In genomic region chr20:50592282-50593004, GRCh38 we compare ENCODE assay signal across 20 cellular contexts.
DNase-seq lines count a peak whose midpoint lies in the region; ATAC-seq, FAIRE-seq and TF ChIP-seq lines count a peak whose summit lies in the region.
"Had no signal": no experiment of that assay in that cellular context is flagged by ENCODE, and none has a peak within 500 bp of the region (broad histone marks: within the 10 kb centered on the region; RNA-seq: fewer than 3 reads in every experiment).

No MANE protein-coding gene starts in this region.

- peaks cover 73% of the 10 kb centered on the region for H3K36me3 ChIP-seq in K562 (ENCODE audit: control insufficient read depth, insufficient read depth, low read length)
- H3K36me3 ChIP-seq in HepG2 (replicated peaks in 1 of 2; ENCODE audit: control insufficient read depth in 1 of 2, insufficient read depth in 2 of 2, low read length in 2 of 2), result no peaks in the 10 kb centered on the region; a peak in 1 of 5 replicates

- no peaks in the 10 kb centered on the region for H3K4me1 Mint-ChIP-seq in activated CD4-positive, alpha-beta T cell treated with anti-CD3 and anti-CD28 coated beads, Interleukin-2, amount 10 ng/mL, durations not matched to agents 7 days and 5 days

- CTCF ChIA-PET in K562 (lab: Yijun Ruan, JAX; ENCODE audit: low intra/inter-chr PET ratio), result no interaction called here
- CTCF ChIA-PET in HepG2 (lab: Yijun Ruan, JAX; ENCODE audit: low intra/inter-chr PET ratio, low total read pairs), result no interaction called here
- CTCF ChIA-PET in activated CD4-positive, alpha-beta T cell treated with anti-CD3 and anti-CD28 coated beads, Interleukin-2, amount 10 ng/mL, durations not matched to agents 7 days and 5 days (lab: Charles Lee), result interaction anchor here (0.7 to 1.2 kb wide), 3 partner anchors 22 to 152 kb away, joined by 3 read pairs; no protein-coding TSS in a partner anchor

- H3K9me1 ChIP-seq in K562 (ENCODE audit: control insufficient read depth, insufficient read depth, low read length), result no peaks in the 10 kb centered on the region

- H4K20me1 ChIP-seq in K562 (replicated peaks; ENCODE audit: control insufficient read depth, insufficient read depth, low read length) (no peaks in the 10 kb centered on the region), HepG2 (ENCODE audit: insufficient read depth, low read length) (no peaks in the 10 kb centered on the region)

- H2AFZ ChIP-seq in K562 (ENCODE audit: low read depth, low read length) (no peak overlapping the region), HepG2 (ENCODE audit: low read length) (no peak overlapping the region)

- TF ChIP-seq RAD21 in K562 (CRISPR knock-in tag; conservative IDR thresholded peaks at IDR 0.05 in 1 of 2, IDR thresholded peaks at IDR 0.05 in 1 of 2) (no peak), HepG2 (CRISPR knock-in tag; IDR thresholded peaks at IDR 0.05) (no peak)

- no peak for TF ChIP-seq CTCF in K562 (IDR thresholded peaks at IDR 0.05 in 2 of 3, conservative IDR thresholded peaks at IDR 0.05 in 1 of 3; ENCODE audit: insufficient read depth in 2 of 3, low read depth in 1 of 3, low read length in 3 of 3)
- TF ChIP-seq CTCF in HepG2 (CRISPR knock-in tag; IDR thresholded peaks at IDR 0.05), result no peak

- ATAC-seq in K562, result no peak
- ATAC-seq in HepG2, result peak; percentile 5
- ATAC-seq in GM19467 (IDR thresholded peaks at IDR 0.05; ENCODE audit: unreplicated experiment), result no peak
- ATAC-seq: activated CD4-positive, CD25-positive, alpha-beta regulatory T cell treated with anti-CD3 and anti-CD28 coated beads, Interleukin-2, amount 50 U/mL, for 24 hours; gastrocnemius medialis; PC-3 had no signal

- TF ChIP-seq EP300 in K562 (IDR thresholded peaks at IDR 0.05; ENCODE audit: low read length) (no peak), HepG2 (IDR thresholded peaks at IDR 0.05; ENCODE audit: low read depth in 2 of 2, low read length in 2 of 2) (no peak), HepG2 (CRISPR knock-in tag; IDR thresholded peaks at IDR 0.05; ENCODE audit: borderline replicate concordance) (no peak)

- FAIRE-seq in K562 (lab: Jason Lieb, UNC) (no peak), HepG2 (lab: Jason Lieb, UNC) (no peak)
- FAIRE-seq: endometrium, G401.6, GM18507 had no signal

- in situ Hi-C loops in K562 (cut with MboI) (no loop called here), HepG2 (cut with HindIII; ENCODE audit: extremely low pct_ligation_motif_present, low pct_unique_long_range_greater_than_20kb) (no loop called here)

- no peaks in the 10 kb centered on the region for H3K27me3 Mint-ChIP-seq in activated CD4-positive, alpha-beta T cell treated with anti-CD3 and anti-CD28 coated beads, Interleukin-2, amount 10 ng/mL, durations not matched to agents 7 days and 5 days
- H3K27me3 Mint-ChIP-seq: activated naive CD8-positive, alpha-beta T cell; central memory CD8-positive, alpha-beta T cell had no signal

- H3K9ac ChIP-seq in K562 (ENCODE audit: insufficient read depth in 1 of 2, low read depth in 2 of 2, low read length in 2 of 2) (no peak overlapping the region), HepG2 (ENCODE audit: insufficient read depth, low read depth, low read length) (no peak overlapping the region)

- no TSS peak for BruUV-seq in K562 (replicated peaks; lab: Mats Ljungman, UMichigan)
- BruUV-seq in HepG2 (replicated peaks; lab: Mats Ljungman, UMichigan), result no TSS peak

- intact Hi-C loops in K562 (cut with micrococcal nuclease), result no loop called here
- intact Hi-C loops in HepG2 (cut with micrococcal nuclease; ENCODE audit: unreplicated experiment), result no loop called here

- H3K4me1 ChIP-seq in K562 (replicated peaks in 1 of 2; ENCODE audit: control insufficient read depth in 2 of 2, insufficient read depth in 2 of 2, low read length in 2 of 2) (peaks cover 0 to 10% of the 10 kb centered on the region in 2 experiments; a peak in 1 of 5 replicates), HepG2 (ENCODE audit: insufficient read depth, low read length) (peaks cover 23% of the 10 kb centered on the region)

- H3K4me2 ChIP-seq in K562 (ENCODE audit: insufficient read depth, low read length) (no peak overlapping the region), HepG2 (ENCODE audit: low read depth, low read length) (no peak overlapping the region)

- WGBS in K562 (ENCODE audit: insufficient coverage, low coverage, missing lambda C conversion rate), result 93% methylated on average over 19 of the region's 19 CpGs
- WGBS in HepG2 (ENCODE audit: low lambda C conversion rate), result 70% methylated on average over 19 of the region's 19 CpGs

- no peak overlapping the region for H3K4me3 Mint-ChIP-seq in activated CD4-positive, alpha-beta T cell treated with anti-CD3 and anti-CD28 coated beads, Interleukin-2, amount 10 ng/mL, durations not matched to agents 7 days and 5 days
- H3K4me3 Mint-ChIP-seq: activated naive CD8-positive, alpha-beta T cell; CD8-positive, alpha-beta memory T cell; central memory CD8-positive, alpha-beta T cell had no signal

- DNase-seq in NCI-H2029 (lab: John Stamatoyannopoulos, UW), result peak; percentile 75
- no peak for DNase-seq in K562 (ENCODE audit: extremely low read depth in 1 of 4, low spot score in 3 of 4)
- DNase-seq in HepG2 (ENCODE audit: low spot score), result no peak
- DNase-seq in superior temporal gyrus (ENCODE audit: extremely low spot score), result peak; percentile 4
- no peak for DNase-seq in mucosa of gallbladder (ENCODE audit: low spot score)
- no peak for DNase-seq in activated CD4-positive, alpha-beta T cell treated with anti-CD3 and anti-CD28 coated beads, Interleukin-2, amount 10 ng/mL, durations not matched to agents 7 days and 5 days
- DNase-seq: activated CD8-positive, alpha-beta memory T cell treated with anti-CD3 and anti-CD28 coated beads, Interleukin-2, amount 50 U/mL, for 4 hours; CD8-positive, alpha-beta memory T cell; NCI-H1105 treated with DMSO at 0.1 percent for 48 hours; PC-3; stimulated activated CD4-positive, alpha-beta T cell treated with anti-CD3 and anti-CD28 coated beads, Interleukin-1b, Interleukin-23, amount 100 ng/mL, for 48 hours; tibial artery had no signal

- POLR2A ChIA-PET in K562 (lab: Yijun Ruan, JAX) (interaction anchor here (0.6 to 0.8 kb wide), 4 partner anchors 10 to 555 kb away, joined by 3 to 7 read pairs (median 3); no protein-coding TSS in a partner anchor), HepG2 (lab: Yijun Ruan, JAX) (interaction anchor here (0.8 to 1.5 kb wide), 2 partner anchors 89 to 153 kb away, joined by 3 read pairs; no protein-coding TSS in a partner anchor)
- POLR2A ChIA-PET in activated CD4-positive, alpha-beta T cell treated with anti-CD3 and anti-CD28 coated beads, Interleukin-2, amount 10 ng/mL, durations not matched to agents 7 days and 5 days (lab: Charles Lee), result no interaction called here

- no peak overlapping the region for H3K27ac ChIP-seq in K562 (ENCODE audit: extremely low read depth, low read depth, low read length)
- no peak overlapping the region for H3K27ac ChIP-seq in HepG2 (ENCODE audit: extremely low read length, insufficient read depth, low read length)
- H3K27ac ChIP-seq: gastrocnemius medialis, tibial artery had no signal

- TF ChIP-seq POLR2A in K562 (conservative IDR thresholded peaks at IDR 0.05), result no peak
- no peak for TF ChIP-seq POLR2A in HepG2 (IDR thresholded peaks at IDR 0.05; ENCODE audit: insufficient read depth in 1 of 2, low read depth in 2 of 2, low read length in 2 of 2)

- H3K27ac Mint-ChIP-seq in activated CD4-positive, alpha-beta T cell treated with anti-CD3 and anti-CD28 coated beads, Interleukin-2, amount 10 ng/mL, durations not matched to agents 7 days and 5 days, result no peak overlapping the region
- H3K27ac Mint-ChIP-seq: activated naive CD8-positive, alpha-beta T cell had no signal

- H3K79me2 ChIP-seq in K562 (ENCODE audit: control insufficient read depth, insufficient read depth, low read length) (no peaks in the 10 kb centered on the region), HepG2 (ENCODE audit: insufficient read depth, low read length) (no peaks in the 10 kb centered on the region)

- no peaks in the 10 kb centered on the region for H3K9me3 Mint-ChIP-seq in activated CD4-positive, alpha-beta T cell treated with anti-CD3 and anti-CD28 coated beads, Interleukin-2, amount 10 ng/mL, durations not matched to agents 7 days and 5 days
- H3K9me3 Mint-ChIP-seq: CD8-positive, alpha-beta memory T cell; central memory CD8-positive, alpha-beta T cell had no signal

- H3K36me3 Mint-ChIP-seq in activated CD4-positive, alpha-beta T cell treated with anti-CD3 and anti-CD28 coated beads, Interleukin-2, amount 10 ng/mL, durations not matched to agents 7 days and 5 days (ENCODE audit: low read depth), result peaks cover 10% of the 10 kb centered on the region
- H3K36me3 Mint-ChIP-seq: activated naive CD8-positive, alpha-beta T cell had no signal

- H3K9me3 ChIP-seq in K562 (replicated peaks; ENCODE audit: control insufficient read depth, insufficient read depth, low read depth, low read length) (no peaks in the 10 kb centered on the region), HepG2 (ENCODE audit: low read length) (no peaks in the 10 kb centered on the region)
- H3K9me3 ChIP-seq: gastrocnemius medialis, tibial artery had no signal

- H3K4me3 ChIP-seq in K562, result no peak overlapping the region
- H3K4me3 ChIP-seq in HepG2 (replicated peaks in 1 of 3; ENCODE audit: insufficient read depth in 1 of 3, low read depth in 2 of 3, low read length in 3 of 3), result no peak overlapping the region
- H3K4me3 ChIP-seq: gastrocnemius medialis, tibial artery had no signal

- H3K27me3 ChIP-seq in K562 (ENCODE audit: control insufficient read depth in 2 of 2, insufficient read depth in 2 of 2, low read length in 2 of 2) (no peaks in the 10 kb centered on the region), HepG2 (ENCODE audit: control insufficient read depth in 1 of 2, insufficient read depth in 2 of 2, low read length in 2 of 2) (peaks cover 7 to 29% of the 10 kb centered on the region in 2 experiments; a peak in 3 of 5 replicates)

TF ChIP-seq in HepG2, 621 proteins besides CTCF, POLR2A, EP300 and RAD21 (continues in another document):
- TF ChIP-seq HNF4A (CRISPR knock-in tag; IDR thresholded peaks at IDR 0.05), result no peak
- TF ChIP-seq SRY (CRISPR knock-in tag; IDR thresholded peaks at IDR 0.05), result 0 out of 2 replicates have a peak, but pooled peaks have one; percentile 53
- no peak for TF ChIP-seq TEAD2 (CRISPR knock-in tag; IDR thresholded peaks at IDR 0.05)
- TF ChIP-seq CCAR2 (optimal IDR thresholded peaks at IDR 0.05; ENCODE audit: low read depth, low read length), result no peak
- peak; percentile 85 for TF ChIP-seq AGO2 (optimal IDR thresholded peaks at IDR 0.05; ENCODE audit: low read depth, low read length)
- 0 out of 2 replicates have a peak, but pooled peaks have one; percentile 17 for TF ChIP-seq NFKB2 (CRISPR knock-in tag; IDR thresholded peaks at IDR 0.05; ENCODE audit: borderline replicate concordance)
- TF ChIP-seq KLF15 (CRISPR knock-in tag; IDR thresholded peaks at IDR 0.05; ENCODE audit: borderline replicate concordance), result no peak

Comparison
In these comparisons a context has a peak if more than half of its experiments do, and no peak if none do; other contexts are left out.
1. DNase-seq: peak in NCI-H2029 (single experiment) and superior temporal gyrus (single experiment); none in K562 (0 of 4), HepG2 (single experiment), mucosa of gallbladder (single experiment) and activated CD4-positive, alpha-beta T cell treated with anti-CD3 and anti-CD28 coated beads, Interleukin-2, amount 10 ng/mL, durations not matched to agents 7 days and 5 days (single experiment).